In genomic region chr3:134777341-134777740, GRCh38 we compare ENCODE assay signal across 22 cellular contexts.
"Had no signal": no experiment of that assay in that cellular context is flagged by ENCODE, and none has a peak within 500 bp of the region (broad histone marks: within the 10 kb centered on the region; RNA-seq: fewer than 3 reads in every experiment).

No MANE protein-coding gene starts in this region.

- H3K36me3 ChIP-seq: gastrocnemius medialis, ovary, sigmoid colon, stomach, thyroid gland had no signal

- ATAC-seq: gastrocnemius medialis; left lobe of liver; natural killer cell; psoas muscle; right cardiac atrium; stimulated activated effector memory CD8-positive, alpha-beta T cell treated with anti-CD3 and anti-CD28 coated beads, Interleukin-12 subunit alpha, Interleukin-12 subunit beta, amount 100 ng/mL, for 72 hours had no signal

- H3K9me3 Mint-ChIP-seq: memory B cell; natural killer cell; stimulated activated effector memory CD8-positive, alpha-beta T cell treated with anti-CD3 and anti-CD28 coated beads, Interleukin-12 subunit alpha, Interleukin-12 subunit beta, amount 100 ng/mL, for 72 hours; type B pancreatic cell had no signal

- H3K27ac Mint-ChIP-seq: memory B cell; natural killer cell; stimulated activated effector memory CD8-positive, alpha-beta T cell treated with anti-CD3 and anti-CD28 coated beads, Interleukin-12 subunit alpha, Interleukin-12 subunit beta, amount 100 ng/mL, for 72 hours; type B pancreatic cell had no signal

- DNase-seq: dorsolateral prefrontal cortex; effector CD4-positive, alpha-beta T cell; foreskin fibroblast; gastrocnemius medialis; head of caudate nucleus; kidney; natural killer cell; occipital lobe; ovary; posterior cingulate gyrus; psoas muscle; right cardiac atrium; sigmoid colon; stimulated activated CD4-positive, alpha-beta T cell treated with anti-CD3 and anti-CD28 coated beads, Interleukin-2, amount 100 ng/mL, for 24 hours; stimulated activated CD4-positive, alpha-beta T cell treated with anti-CD3 and anti-CD28 coated beads, Interleukin-4, amount 100 ng/mL, for 24 hours; stimulated activated naive CD4-positive, alpha-beta T cell treated with Interleukin-2 at 50 U/mL for 16 hours; stomach; thyroid gland had no signal

- H3K4me3 Mint-ChIP-seq: memory B cell; natural killer cell; stimulated activated effector memory CD8-positive, alpha-beta T cell treated with anti-CD3 and anti-CD28 coated beads, Interleukin-12 subunit alpha, Interleukin-12 subunit beta, amount 100 ng/mL, for 72 hours; type B pancreatic cell had no signal

- H3K27ac ChIP-seq: dorsolateral prefrontal cortex, gastrocnemius medialis, ovary, psoas muscle, sigmoid colon, stomach, thyroid gland had no signal

- H3K9me3 ChIP-seq: gastrocnemius medialis, ovary, psoas muscle, sigmoid colon, stomach, thyroid gland had no signal

- H3K36me3 Mint-ChIP-seq: memory B cell; natural killer cell; stimulated activated effector memory CD8-positive, alpha-beta T cell treated with anti-CD3 and anti-CD28 coated beads, Interleukin-12 subunit alpha, Interleukin-12 subunit beta, amount 100 ng/mL, for 72 hours; type B pancreatic cell had no signal

- H3K4me1 Mint-ChIP-seq: memory B cell; natural killer cell; stimulated activated effector memory CD8-positive, alpha-beta T cell treated with anti-CD3 and anti-CD28 coated beads, Interleukin-12 subunit alpha, Interleukin-12 subunit beta, amount 100 ng/mL, for 72 hours had no signal
